8 cellular contexts compared by ENCODE assay signal in the genomic region with DNA sequence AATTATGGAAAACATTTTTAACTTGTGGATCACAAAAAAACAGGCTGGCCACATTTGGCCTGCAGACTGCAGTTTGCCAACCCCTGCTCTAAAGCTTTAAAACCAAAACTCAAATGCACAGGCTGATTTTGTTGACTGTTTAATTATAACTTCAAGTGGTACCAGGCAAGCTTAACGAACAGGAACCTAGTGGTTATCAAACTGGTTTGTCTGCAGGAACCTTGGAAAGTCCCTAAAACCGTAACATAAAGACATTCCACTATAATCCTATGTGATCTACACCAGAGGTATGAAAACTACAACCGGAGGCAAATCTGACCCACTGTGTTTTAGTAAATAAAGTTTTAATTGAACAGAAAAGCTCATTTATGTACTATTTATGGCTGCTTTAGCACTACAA. TPM values are rescaled to one million over a fixed set of nuclear protein-coding genes. Genes with fewer than 3 reads are reported as not detected.
DNase-seq lines count a peak whose midpoint lies in the region; ATAC-seq, FAIRE-seq and TF ChIP-seq lines count a peak whose summit lies in the region.

No MANE protein-coding gene starts in this region.

- ATAC-seq in GM19043 (IDR thresholded peaks at IDR 0.05; ENCODE audit: low read depth, unreplicated experiment) (peak; percentile 36), HG03439 (IDR thresholded peaks at IDR 0.05; ENCODE audit: unreplicated experiment) (peak; percentile 47)

- no peaks in the 10 kb centered on the region for H3K36me3 ChIP-seq in bronchial epithelial cell (ENCODE audit: control insufficient read depth, insufficient read depth, low read length)
- H3K36me3 ChIP-seq in stomach: no peaks in the 10 kb centered on the region
- no peaks in the 10 kb centered on the region for H3K36me3 ChIP-seq in esophagus muscularis mucosa

- WGBS in stomach, 5 donors: 7 to 17% (median 14%) methylated on average over 3 of the region's 3 CpGs
- WGBS in esophagus muscularis mucosa: 55% methylated on average over 3 of the region's 3 CpGs

- FAIRE-seq in bronchial epithelial cell (lab: Jason Lieb, UNC): no peak
- FAIRE-seq in HTR-8/SVneo (lab: Jason Lieb, UNC): no peak

- TF ChIP-seq CTCF in bronchial epithelial cell (IDR thresholded peaks at IDR 0.05; ENCODE audit: insufficient read depth, low read length, severe bottlenecking) (no peak), stomach (IDR thresholded peaks at IDR 0.05) (no peak), esophagus muscularis mucosa (IDR thresholded peaks at IDR 0.05) (no peak)

- no peak overlapping the region for H3K27ac ChIP-seq in stomach
- H3K27ac ChIP-seq in esophagus muscularis mucosa (replicated peaks in 1 of 4): no peak overlapping the region

- H3K4me1 ChIP-seq in stomach (peaks cover 18 to 78% (median 52%) of the 10 kb centered on the region in 4 donors), esophagus muscularis mucosa (peaks cover 39 to 83% (median 59%) of the 10 kb centered on the region in 4 donors)

- TF ChIP-seq EP300 in stomach (IDR thresholded peaks at IDR 0.05) (no peak), esophagus muscularis mucosa (IDR thresholded peaks at IDR 0.05) (no peak)

- H3K27me3 ChIP-seq in bronchial epithelial cell (ENCODE audit: control insufficient read depth, insufficient read depth, low read length) (no peaks in the 10 kb centered on the region), stomach (no peaks in the 10 kb centered on the region), esophagus muscularis mucosa (no peaks in the 10 kb centered on the region)

- H3K9me3 ChIP-seq in stomach (no peaks in the 10 kb centered on the region), esophagus muscularis mucosa (no peaks in the 10 kb centered on the region)

- intact Hi-C loops in stomach (cut with DNase I; ENCODE audit: low total_unique reads) (no loop called here), esophagus muscularis mucosa (cut with DNase I) (no loop called here)

- DNase-seq in CD1c-positive myeloid dendritic cell (ENCODE audit: extremely low spot score) (peak; percentile 24), bronchial epithelial cell (ENCODE audit: low read depth) (peak; percentile 52), NCI-H146 treated with DMSO at 0.1 percent for 48 hours (lab: John Stamatoyannopoulos, UW; ENCODE audit: unreplicated experiment) (no peak), stomach (no peak), esophagus muscularis mucosa (ENCODE audit: extremely low spot score) (no peak), HTR-8/SVneo (ENCODE audit: insufficient read length, low spot score) (no peak)

- TF ChIP-seq POLR2A in stomach (IDR thresholded peaks at IDR 0.05) (no peak), esophagus muscularis mucosa (IDR thresholded peaks at IDR 0.05; ENCODE audit: low read depth) (no peak)

- H3K4me3 ChIP-seq in bronchial epithelial cell (ENCODE audit: low read depth, low read length): no peak overlapping the region
- no peak overlapping the region for H3K4me3 ChIP-seq in stomach
- no peak overlapping the region for H3K4me3 ChIP-seq in esophagus muscularis mucosa

RNA-seq across cellular contexts. Expression of a gene that starts 52.4 kb away (rescaled TPM):
- total RNA-seq in bronchial epithelial cell (203 and 270 TPM in 2 replicates), stomach (100 to 1,000 TPM in 1 of 5 donors, 10 to 100 TPM in 4; 11.6 to 217 (median 66.5) TPM), esophagus muscularis mucosa (10 to 100 TPM; 65.0 to 99.2 (median 78.2) TPM)
- 10 to 100 TPM; 17.9 to 22.3 (median 20.2) TPM for polyA plus RNA-seq in stomach

Comparison
In these comparisons a context has a peak if more than half of its experiments do, and no peak if none do; other contexts are left out.
1. DNase-seq: peak in CD1c-positive myeloid dendritic cell (single experiment) and bronchial epithelial cell (single experiment); none in NCI-H146 treated with DMSO at 0.1 percent for 48 hours (single experiment), stomach (single experiment), esophagus muscularis mucosa (single experiment) and HTR-8/SVneo (single experiment).